ENCODE assay signal across 20 cellular contexts in genomic region chr10:125276137-125276536, GRCh38.
A peak's percentile ranks its signal among the peaks of the same experiment; 100 is the strongest.
DNase-seq lines count a peak whose midpoint lies in the region; ATAC-seq, FAIRE-seq and TF ChIP-seq lines count a peak whose summit lies in the region.
"Had no signal": no experiment of that assay in that cellular context is flagged by ENCODE, and none has a peak within 500 bp of the region (broad histone marks: within the 10 kb centered on the region; RNA-seq: fewer than 3 reads in every experiment).

No MANE protein-coding gene starts in this region.

- H3K4ac ChIP-seq in H1 (replicated peaks; ENCODE audit: insufficient read length, low read depth, low read length) = no peak overlapping the region

- H4K20me1 ChIP-seq in HCT116 (ENCODE audit: insufficient read depth) (no peaks in the 10 kb centered on the region), H1 (replicated peaks in 1 of 2; ENCODE audit: control insufficient read depth in 1 of 2, insufficient read depth in 2 of 2, low read length in 2 of 2) (no peaks in the 10 kb centered on the region)
- H4K20me1 ChIP-seq: BLaER1 treated with 17β-estradiol and CSF1 and Interleukin-3, amounts not matched to agents 10 nM and 100 nM had no signal

- CTCF ChIA-PET in HCT116 (lab: Charles Lee) (no interaction called here), H1 (lab: Charles Lee; ENCODE audit: partially characterized antibody) (no interaction called here)

- RAD21 ChIA-PET in HCT116 (lab: Charles Lee; ENCODE audit: low non-redundant PET in 1 of 2, low total read pairs in 2 of 2, uncharacterized antibody in 2 of 2, unreplicated experiment in 2 of 2) = no interaction called here

- no peak overlapping the region for H3K23ac ChIP-seq in H1 (ENCODE audit: insufficient read length)

- BruUV-seq in HCT116 (replicated peaks; lab: Mats Ljungman, UMichigan) = no TSS peak

- intact Hi-C loops in HCT116 (cut with micrococcal nuclease) = no loop called here

- H3K36me3 ChIP-seq in HCT116 (ENCODE audit: control insufficient read depth in 1 of 2, insufficient read depth in 2 of 2, low read length in 2 of 2) (no peaks in the 10 kb centered on the region), H1 (ENCODE audit: control insufficient read depth in 2 of 4, insufficient read depth in 4 of 4, low read length in 3 of 4) (no peaks in the 10 kb centered on the region)
- H3K36me3 ChIP-seq: BLaER1 treated with 17β-estradiol and CSF1 and Interleukin-3, amounts not matched to agents 10 nM and 100 nM had no signal

- no peak overlapping the region for H3K27ac ChIP-seq in HCT116 (ENCODE audit: low read depth, low read length)
- H3K27ac ChIP-seq in H1 (ENCODE audit: low read depth, low read length) = no peak overlapping the region
- H3K27ac ChIP-seq: 22Rv1; A549; BLaER1 treated with 17β-estradiol and CSF1 and Interleukin-3, amounts not matched to agents 10 nM and 100 nM; C4-2B had no signal

- H2BK20ac ChIP-seq in H1 (ENCODE audit: low read length) = no peak overlapping the region

- TF ChIP-seq CTCF in HCT116 (IDR thresholded peaks at IDR 0.05 in 2 of 3, conservative IDR thresholded peaks at IDR 0.05 in 1 of 3; ENCODE audit: borderline replicate concordance in 1 of 3, insufficient read depth in 1 of 3, low read depth in 2 of 3, low read length in 2 of 3) (no peak), H1 (IDR thresholded peaks at IDR 0.05; ENCODE audit: control extremely low read depth in 1 of 3, insufficient read depth in 1 of 3, low read depth in 1 of 3, low read length in 3 of 3) (no peak)

- H3K18ac ChIP-seq in H1 (ENCODE audit: extremely low read depth, low read length) = no peak overlapping the region

- 93% methylated on average over 2 of the region's 2 CpGs; no CpG with 5 or more reads in 1 of the 2 experiments for WGBS in H1 (ENCODE audit: extremely low coverage in 1 of 2, insufficient coverage in 1 of 2, insufficient read length in 1 of 2, insufficient replicate concordance in 2 of 2, low coverage in 1 of 2, low lambda C conversion rate in 2 of 2, missing lambda C conversion rate in 1 of 2), 2 experiments

- H3K4me3 ChIP-seq in HCT116 (replicated peaks in 1 of 2; ENCODE audit: low read depth in 1 of 2, low read length in 2 of 2) (no peak overlapping the region), H1 (ENCODE audit: extremely low read depth in 1 of 4, insufficient read depth in 2 of 4, low read depth in 3 of 4, low read length in 4 of 4) (no peak overlapping the region)
- H3K4me3 ChIP-seq: A549; BLaER1 treated with 17β-estradiol and CSF1 and Interleukin-3, amounts not matched to agents 10 nM and 100 nM had no signal

- H3K56ac ChIP-seq in H1 (replicated peaks; ENCODE audit: insufficient read length, low read depth, low read length) = no peak overlapping the region

- no peak overlapping the region for H2AFZ ChIP-seq in HCT116 (ENCODE audit: low read depth, low read length, poor library complexity, severe bottlenecking)
- no peak overlapping the region for H2AFZ ChIP-seq in H1 (ENCODE audit: low read length)

- no peak overlapping the region for H2BK5ac ChIP-seq in H1 (ENCODE audit: low read depth, low read length)

- ATAC-seq in HCT116 (no peak), HG03159 (IDR thresholded peaks at IDR 0.05; ENCODE audit: unreplicated experiment) (no peak)
- ATAC-seq: A549; CD8-positive, alpha-beta T cell had no signal

- H2BK120ac ChIP-seq in H1 (replicated peaks; ENCODE audit: low read depth, low read length) = no peak overlapping the region

- no peak overlapping the region for H4K5ac ChIP-seq in H1 (ENCODE audit: insufficient read length, low read depth, low read length)

- no peaks in the 10 kb centered on the region for H3K79me1 ChIP-seq in H1 (ENCODE audit: low read depth, low read length)

- H3K27me3 ChIP-seq in HCT116 (ENCODE audit: insufficient read depth, low read length) (no peaks in the 10 kb centered on the region), H1 (replicated peaks in 1 of 4; ENCODE audit: control insufficient read depth in 3 of 4, extremely low read depth in 1 of 4, insufficient read depth in 3 of 4, low read length in 3 of 4) (no peaks in the 10 kb centered on the region)
- H3K27me3 ChIP-seq: BLaER1 treated with 17β-estradiol and CSF1 and Interleukin-3, amounts not matched to agents 10 nM and 100 nM had no signal

- DNase-seq in HCT116 (ENCODE audit: low read depth, low spot score) = no peak
- DNase-seq in H1 (ENCODE audit: low read depth in 1 of 2, low spot score in 2 of 2) = no peak
- DNase-seq in SIG-M5 treated with dmso at 0.1 percent for 504 hours (lab: John Stamatoyannopoulos, UW; ENCODE audit: unreplicated experiment) = no peak
- DNase-seq: AML-193; Caco-2; Calu3; CD4-positive, alpha-beta T cell; CD8-positive, alpha-beta T cell; DMS79 treated with DMSO at 0.1 percent for 48 hours; GF-D8 had no signal

- FAIRE-seq in H1 (lab: Jason Lieb, UNC) = no peak
- FAIRE-seq: A549, D721Med, G401.6, GM12891, GM19239 had no signal

- H3K9ac ChIP-seq in HCT116 (ENCODE audit: low read length) = no peak overlapping the region
- H3K9ac ChIP-seq in H1 (replicated peaks in 1 of 4; ENCODE audit: extremely low read depth in 1 of 4, low read depth in 3 of 4, low read length in 3 of 4) = no peak overlapping the region
- H3K9ac ChIP-seq: BLaER1 treated with 17β-estradiol and CSF1 and Interleukin-3, amounts not matched to agents 10 nM and 100 nM had no signal

- no peak overlapping the region for H3K4me2 ChIP-seq in HCT116 (ENCODE audit: low read length)
- H3K4me2 ChIP-seq in H1 (ENCODE audit: insufficient read depth in 1 of 2, low read depth in 2 of 2, low read length in 2 of 2) = no peak overlapping the region
- H3K4me2 ChIP-seq: A549; BLaER1 treated with 17β-estradiol and CSF1 and Interleukin-3, amounts not matched to agents 10 nM and 100 nM had no signal

- POLR2A ChIA-PET in HCT116 (lab: Charles Lee) = no interaction called here
- POLR2A ChIA-PET in H1 (lab: Charles Lee; ENCODE audit: partially characterized antibody) = no interaction called here

- H4K8ac ChIP-seq in H1 (ENCODE audit: extremely low read depth, insufficient read depth, low read length) = no peak overlapping the region

- H3K79me2 ChIP-seq in HCT116 (ENCODE audit: insufficient read depth, low read length) (no peaks in the 10 kb centered on the region), H1 (ENCODE audit: control insufficient read depth in 1 of 2, insufficient read depth in 2 of 2, low read length in 2 of 2) (no peaks in the 10 kb centered on the region)

- H3K9me2 ChIP-seq in HCT116 (ENCODE audit: insufficient read depth) = no peaks in the 10 kb centered on the region

- TF ChIP-seq RAD21 in HCT116 (IDR thresholded peaks at IDR 0.05; ENCODE audit: low read depth) = no peak
- no peak for TF ChIP-seq RAD21 in Ishikawa (IDR thresholded peaks at IDR 0.05; ENCODE audit: low read depth)
- TF ChIP-seq RAD21 in H1 (IDR thresholded peaks at IDR 0.05 in 1 of 2, conservative IDR thresholded peaks at IDR 0.05 in 1 of 2; ENCODE audit: low read depth in 2 of 2, low read length in 2 of 2) = no peak

- H3K14ac ChIP-seq in H1 (ENCODE audit: insufficient read length) = no peak overlapping the region

- no peaks in the 10 kb centered on the region for H3K23me2 ChIP-seq in H1 (ENCODE audit: low read depth, low read length)

- no peak overlapping the region for H2BK15ac ChIP-seq in H1 (ENCODE audit: low read length)

- H3K9me3 ChIP-seq in HCT116 (ENCODE audit: control insufficient read depth in 1 of 2, insufficient read depth in 1 of 2, low read depth in 1 of 2, low read length in 2 of 2) (no peaks in the 10 kb centered on the region), H1 (ENCODE audit: insufficient read depth in 2 of 2, low read depth in 1 of 2, low read length in 1 of 2) (0 out of 4 replicates have a peak, but pooled peaks cover 0 to 2% of the 10 kb centered on the region in 2 experiments)
- H3K9me3 ChIP-seq: Caco-2 had no signal

- no peak overlapping the region for H4K91ac ChIP-seq in H1 (replicated peaks; ENCODE audit: insufficient read length, low read length)

- TF ChIP-seq EP300 in Ishikawa (IDR thresholded peaks at IDR 0.05; ENCODE audit: borderline replicate concordance) (no peak), H1 (IDR thresholded peaks at IDR 0.05; ENCODE audit: borderline replicate concordance in 1 of 2, low read depth in 2 of 2, low read length in 2 of 2) (no peak)

- no peak overlapping the region for H2BK12ac ChIP-seq in H1 (ENCODE audit: low read depth, low read length)

- H3K4me1 ChIP-seq in HCT116 (ENCODE audit: control insufficient read depth in 1 of 2, insufficient read depth in 2 of 2, low read length in 2 of 2) = no peaks in the 10 kb centered on the region
- no peaks in the 10 kb centered on the region for H3K4me1 ChIP-seq in H1 (replicated peaks in 1 of 4; ENCODE audit: control insufficient read depth in 3 of 4, insufficient read depth in 4 of 4, low read length in 3 of 4)
- H3K4me1 ChIP-seq: A549, Caco-2 had no signal

- TF ChIP-seq POLR2A in HCT116 (IDR thresholded peaks at IDR 0.05; ENCODE audit: borderline replicate concordance, extremely low read depth, insufficient read depth, insufficient read length) = no peak
- no peak for TF ChIP-seq POLR2A in H1 (IDR thresholded peaks at IDR 0.05; ENCODE audit: control extremely low read depth in 1 of 2, low read depth in 2 of 2, low read length in 2 of 2)

- H2AK5ac ChIP-seq in H1 (ENCODE audit: low read depth, low read length) = no peak overlapping the region

TF ChIP-seq in HCT116, 20 proteins besides CTCF, POLR2A, EP300 and RAD21 (continues in another document):
- TF ChIP-seq ATF3 (IDR thresholded peaks at IDR 0.05) (no peak), EZH2 (IDR thresholded peaks at IDR 0.05) (no peak)

TF ChIP-seq in Ishikawa, 13 proteins besides CTCF, POLR2A, EP300 and RAD21:
- TF ChIP-seq USF1 (IDR thresholded peaks at IDR 0.05) (no peak), CEBPB (IDR thresholded peaks at IDR 0.05) (peak; percentile 78), NFIC (IDR thresholded peaks at IDR 0.05) (no peak)

TF ChIP-seq in H1, 55 proteins besides CTCF, POLR2A, EP300 and RAD21:
- TF ChIP-seq NANOG (IDR thresholded peaks at IDR 0.05; ENCODE audit: insufficient read depth, low read depth, low read length, poor library complexity, severe bottlenecking) (no peak), CEBPB (IDR thresholded peaks at IDR 0.05; ENCODE audit: low read depth, low read length) (0 out of 2 replicates have a peak, but pooled peaks have one; percentile 56)

Comparison
In these comparisons a context has a peak if more than half of its experiments do, and no peak if none do; other contexts are left out.
1. Of the 16 proteins assayed by ChIP-seq in both H1 and HCT116: peak only in H1: none; only in HCT116: none; in both: CEBPB; in neither: 15.